ENCODE assay signal across 12 cellular contexts in the genomic region with DNA sequence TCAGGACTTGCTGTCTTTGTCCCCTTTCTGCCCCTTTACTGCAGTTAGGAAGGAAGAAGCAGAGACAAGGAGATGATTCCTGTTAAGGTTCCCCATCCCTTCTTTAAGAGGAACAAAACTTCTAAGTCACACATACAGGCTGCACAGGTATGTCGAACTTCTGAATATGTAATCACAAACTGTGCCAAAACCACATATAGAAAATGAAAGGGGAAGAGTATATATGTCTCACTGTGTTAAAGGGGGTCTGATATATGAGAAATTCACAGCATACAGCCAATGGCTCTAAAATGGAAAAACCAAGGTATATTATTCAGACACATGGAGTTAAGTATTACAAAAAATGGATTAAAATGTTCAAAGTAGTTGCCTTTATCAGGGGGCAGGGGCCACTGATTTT. TPM values are rescaled to one million over a fixed set of nuclear protein-coding genes. Genes with fewer than 3 reads are reported as not detected.
DNase-seq lines count a peak whose midpoint lies in the region; ATAC-seq and TF ChIP-seq lines count a peak whose summit lies in the region.
"Had no signal": no experiment of that assay in that cellular context is flagged by ENCODE, and none has a peak within 500 bp of the region (broad histone marks: within the 10 kb centered on the region; RNA-seq: fewer than 3 reads in every experiment).

No MANE protein-coding gene starts in this region.

- H3K4me1 Mint-ChIP-seq in activated T-cell treated with anti-CD3 and anti-CD28 coated beads, Interleukin-2, amount 50 U/mL, for 4 hours (ENCODE audit: low read depth), result peaks cover 38% of the 10 kb centered on the region

- no peak for TF ChIP-seq POLR2A in upper lobe of left lung (IDR thresholded peaks at IDR 0.05)

- H3K27me3 ChIP-seq in upper lobe of left lung, result no peaks in the 10 kb centered on the region
- H3K27me3 ChIP-seq: body of pancreas had no signal

- H3K4me1 ChIP-seq in upper lobe of left lung, result no peaks in the 10 kb centered on the region
- H3K4me1 ChIP-seq: body of pancreas had no signal

- H3K36me3 ChIP-seq in upper lobe of left lung, result peaks cover 3 to 38% (median 11%) of the 10 kb centered on the region in 4 donors

- TF ChIP-seq EP300 in upper lobe of left lung (IDR thresholded peaks at IDR 0.05), result no peak

- H3K9me3 ChIP-seq in upper lobe of left lung, result no peaks in the 10 kb centered on the region
- H3K9me3 ChIP-seq: body of pancreas had no signal

- DNase-seq in NAMALWA (ENCODE audit: low spot score), result peak; percentile 11
- no peak for DNase-seq in GM10266 (ENCODE audit: extremely low spot score)
- DNase-seq in activated T-cell treated with anti-CD3 and anti-CD28 coated beads, Interleukin-2, amount 50 U/mL, for 4 hours, result no peak
- DNase-seq in upper lobe of left lung, result no peak
- no peak for DNase-seq in foreskin melanocyte
- DNase-seq: body of pancreas; CD4-positive, CD25-positive, alpha-beta regulatory T cell; MV-4-11 had no signal

- H3K36me3 Mint-ChIP-seq in activated T-cell treated with anti-CD3 and anti-CD28 coated beads, Interleukin-2, amount 50 U/mL, for 4 hours (ENCODE audit: insufficient read depth), result peaks cover 25% of the 10 kb centered on the region

- TF ChIP-seq CTCF in GM10266 (IDR thresholded peaks at IDR 0.05; ENCODE audit: control insufficient read depth, insufficient read depth, low read depth, missing control alignments) (no peak), upper lobe of left lung (IDR thresholded peaks at IDR 0.05) (no peak)

- H3K4me3 ChIP-seq in upper lobe of left lung, result no peak overlapping the region
- H3K4me3 ChIP-seq: body of pancreas had no signal

- H3K27me3 Mint-ChIP-seq in activated T-cell treated with anti-CD3 and anti-CD28 coated beads, Interleukin-2, amount 50 U/mL, for 4 hours (ENCODE audit: low read depth), result no peaks in the 10 kb centered on the region
- H3K27me3 Mint-ChIP-seq: CD4-positive, CD25-positive, alpha-beta regulatory T cell had no signal

- H3K9me3 Mint-ChIP-seq in activated T-cell treated with anti-CD3 and anti-CD28 coated beads, Interleukin-2, amount 50 U/mL, for 4 hours, result no peaks in the 10 kb centered on the region
- H3K9me3 Mint-ChIP-seq: CD4-positive, CD25-positive, alpha-beta regulatory T cell; T-helper 2 cell treated with Interferon-gamma antibody and Interleukin-4, amounts not matched to agents 5 μg/mL and 100 μg/mL, for 36 hours had no signal

- 70 to 74% methylated on average over 1 of the region's 1 CpG for WGBS in upper lobe of left lung, 2 donors

- no peak overlapping the region for H3K4me3 Mint-ChIP-seq in activated T-cell treated with anti-CD3 and anti-CD28 coated beads, Interleukin-2, amount 50 U/mL, for 4 hours
- H3K4me3 Mint-ChIP-seq: CD4-positive, CD25-positive, alpha-beta regulatory T cell; T-helper 2 cell treated with Interferon-gamma antibody and Interleukin-4, amounts not matched to agents 5 μg/mL and 100 μg/mL, for 36 hours had no signal

- ATAC-seq in GM18519 (IDR thresholded peaks at IDR 0.05; ENCODE audit: low FRiP score, unreplicated experiment) (peak; percentile 90), GM21360 (IDR thresholded peaks at IDR 0.05; ENCODE audit: unreplicated experiment) (peak; percentile 87), HG02973 (IDR thresholded peaks at IDR 0.05; ENCODE audit: unreplicated experiment) (peak; percentile 87), upper lobe of left lung (ENCODE audit: low FRiP score in 2 of 2) (no peak)
- no peak for ATAC-seq in activated T-cell treated with anti-CD3 and anti-CD28 coated beads, Interleukin-2, amount 50 U/mL, for 4 hours
- ATAC-seq: body of pancreas had no signal

- no peak overlapping the region for H3K27ac ChIP-seq in upper lobe of left lung
- H3K27ac ChIP-seq: body of pancreas had no signal

RNA-seq across cellular contexts. Expression of gene CFAP97, which starts 11.7 kb away (rescaled TPM):
- total RNA-seq in activated T-cell treated with anti-CD3 and anti-CD28 coated beads, Interleukin-2, amount 50 U/mL, for 4 hours, result 10 to 100 TPM; 36.8 to 44.4 (median 44.4) TPM
- 10 to 100 TPM; 12.3 to 42.9 (median 24.0) TPM for total RNA-seq in upper lobe of left lung

RNA-seq across cellular contexts. Expression of gene SNX25, which starts 17.3 kb away (rescaled TPM):
- total RNA-seq in activated T-cell treated with anti-CD3 and anti-CD28 coated beads, Interleukin-2, amount 50 U/mL, for 4 hours, result 10 to 100 TPM in 2 of 3 donors, 1 to 10 TPM in 1; 9.5 to 10.9 (median 10.3) TPM
- 100 to 1,000 TPM in 4 of 6 donors, 10 to 100 TPM in 2; 62.9 to 178 (median 123) TPM for total RNA-seq in upper lobe of left lung

RNA-seq across cellular contexts. Expression of gene SLC25A4, which starts 49.0 kb away (rescaled TPM):
- 10 to 100 TPM in 1 of 3 donors, 1 to 10 TPM in 2; 8.6 to 11.4 (median 9.6) TPM for total RNA-seq in activated T-cell treated with anti-CD3 and anti-CD28 coated beads, Interleukin-2, amount 50 U/mL, for 4 hours
- total RNA-seq in upper lobe of left lung, result 10 to 100 TPM; 11.5 to 46.1 (median 30.1) TPM

Comparison
In these comparisons a context has a peak if more than half of its experiments do, and no peak if none do; other contexts are left out.
1. ATAC-seq: peak in GM18519 (single experiment), GM21360 (single experiment) and HG02973 (single experiment); none in activated T-cell treated with anti-CD3 and anti-CD28 coated beads, Interleukin-2, amount 50 U/mL, for 4 hours (0 of 2) and upper lobe of left lung (0 of 2).
2. RNA of gene SNX25, which starts 17.3 kb away (total RNA-seq): 62.9 to 178 TPM in upper lobe of left lung; 9.5 to 10.9 TPM in activated T-cell treated with anti-CD3 and anti-CD28 coated beads, Interleukin-2, amount 50 U/mL, for 4 hours; every median in the first group is over 4 times any median in the second.